21 cellular contexts compared by ENCODE assay signal in the genomic region with DNA sequence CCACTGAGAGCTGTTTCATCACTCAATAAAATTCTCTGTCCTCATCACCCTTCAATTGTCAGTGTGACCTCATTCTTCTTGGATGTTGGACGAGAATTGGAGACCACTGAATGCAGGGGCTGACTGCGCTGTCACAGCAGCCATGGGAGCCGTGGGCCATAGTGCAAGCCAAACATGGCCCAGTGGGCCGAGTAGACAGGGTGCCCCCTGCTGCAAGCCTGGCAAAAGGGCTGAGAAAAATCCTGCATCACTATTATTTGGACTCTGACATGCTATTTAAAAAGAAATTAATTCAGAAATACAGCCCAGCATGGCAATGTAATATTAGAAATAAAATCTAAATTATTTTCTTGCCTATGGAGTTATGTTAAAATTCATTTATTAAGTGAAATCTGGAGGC.
"Had no signal": no experiment of that assay in that cellular context is flagged by ENCODE, and none has a peak within 500 bp of the region (broad histone marks: within the 10 kb centered on the region; RNA-seq: fewer than 3 reads in every experiment).

No MANE protein-coding gene starts in this region.

- H3K9me3 ChIP-seq: transverse colon, uterus had no signal

- H3K36me3 Mint-ChIP-seq: activated naive CD4-positive, alpha-beta T cell treated with anti-CD3 and anti-CD28 coated beads, Interleukin-2, amount 10 ng/mL, durations not matched to agents 7 days and 5 days; naive thymus-derived CD4-positive, alpha-beta T cell; stimulated activated naive B cell treated with anti-CD40 and anti-IgM and Interleukin-4, amounts not matched to agents 10 μg/mL and 1 μg/mL and 100 μg/mL, for 72 hours had no signal

- DNase-seq: activated B cell treated with CpG ODN at 0.5 μM for 24 hours; activated CD4-positive, alpha-beta T cell treated with anti-CD3 and anti-CD28 coated beads for 36 hours; activated CD4-positive, alpha-beta T cell treated with anti-CD3 and anti-CD28 coated beads, Interleukin-2, amount 50 U/mL, for 4 hours; activated CD8-positive, alpha-beta memory T cell treated with anti-CD3 and anti-CD28 coated beads, Interleukin-2, amount 50 U/mL, for 48 hours; activated naive CD4-positive, alpha-beta T cell treated with anti-CD3 and anti-CD28 coated beads, Interleukin-2, amount 10 ng/mL, durations not matched to agents 7 days and 5 days; activated T-cell treated with anti-CD3 and anti-CD28 coated beads, Interleukin-2, amount 50 U/mL, for 48 hours; cerebellar nuclear complex; erythroblast; foreskin fibroblast; kidney; naive thymus-derived CD4-positive, alpha-beta T cell; retina; stimulated activated CD4-positive, alpha-beta T cell treated with anti-CD3 and anti-CD28 coated beads, Interleukin-2, amount 100 ng/mL, for 48 hours; stimulated activated CD8-positive, alpha-beta memory T cell treated with anti-CD3 and anti-CD28 coated beads, Interleukin-4, amount 100 ng/mL, for 48 hours; stimulated activated naive B cell treated with anti-CD40 and anti-IgM and Interleukin-4, amounts not matched to agents 10 μg/mL and 1 μg/mL and 100 μg/mL, for 72 hours; T-helper 9 cell; transverse colon; uterus had no signal

- H3K27me3 Mint-ChIP-seq: activated B cell treated with CpG ODN at 0.5 μM for 24 hours; activated CD4-positive, alpha-beta T cell treated with anti-CD3 and anti-CD28 coated beads for 36 hours; activated naive CD4-positive, alpha-beta T cell treated with anti-CD3 and anti-CD28 coated beads, Interleukin-2, amount 10 ng/mL, durations not matched to agents 7 days and 5 days; progenitor cell of endocrine pancreas had no signal

- H3K4me1 Mint-ChIP-seq: activated B cell treated with CpG ODN at 0.5 μM for 24 hours; activated CD4-positive, alpha-beta T cell treated with anti-CD3 and anti-CD28 coated beads for 36 hours; activated naive CD4-positive, alpha-beta T cell treated with anti-CD3 and anti-CD28 coated beads, Interleukin-2, amount 10 ng/mL, durations not matched to agents 7 days and 5 days; naive thymus-derived CD4-positive, alpha-beta T cell; neural progenitor cell; stimulated activated naive B cell treated with anti-CD40 and anti-IgM and Interleukin-4, amounts not matched to agents 10 μg/mL and 1 μg/mL and 100 μg/mL, for 72 hours had no signal

- H3K27ac ChIP-seq: neural progenitor cell, transverse colon, uterus had no signal

- H3K4me2 ChIP-seq: neural progenitor cell had no signal

- H3K27me3 ChIP-seq: neural progenitor cell, transverse colon, uterus had no signal

- H3K9ac ChIP-seq: neural progenitor cell had no signal

- H3K4me3 ChIP-seq: lung, neural progenitor cell, transverse colon, uterus had no signal

- H2AFZ ChIP-seq: neural progenitor cell had no signal

- H3K36me3 ChIP-seq: transverse colon, uterus had no signal

- H3K4me3 Mint-ChIP-seq: activated B cell treated with CpG ODN at 0.5 μM for 24 hours; activated CD4-positive, alpha-beta T cell treated with anti-CD3 and anti-CD28 coated beads for 36 hours; activated naive CD4-positive, alpha-beta T cell treated with anti-CD3 and anti-CD28 coated beads, Interleukin-2, amount 10 ng/mL, durations not matched to agents 7 days and 5 days; naive thymus-derived CD4-positive, alpha-beta T cell; neural progenitor cell; stimulated activated naive B cell treated with anti-CD40 and anti-IgM and Interleukin-4, amounts not matched to agents 10 μg/mL and 1 μg/mL and 100 μg/mL, for 72 hours had no signal

- H3K4me1 ChIP-seq: neural progenitor cell, transverse colon, uterus had no signal

- H3K27ac Mint-ChIP-seq: activated B cell treated with CpG ODN at 0.5 μM for 24 hours; activated CD4-positive, alpha-beta T cell treated with anti-CD3 and anti-CD28 coated beads for 36 hours; activated naive CD4-positive, alpha-beta T cell treated with anti-CD3 and anti-CD28 coated beads, Interleukin-2, amount 10 ng/mL, durations not matched to agents 7 days and 5 days; naive thymus-derived CD4-positive, alpha-beta T cell; neural progenitor cell; progenitor cell of endocrine pancreas; stimulated activated naive B cell treated with anti-CD40 and anti-IgM and Interleukin-4, amounts not matched to agents 10 μg/mL and 1 μg/mL and 100 μg/mL, for 72 hours had no signal
